1 cellular context compared by ENCODE assay signal in genomic region chr6:11364971-11365397, GRCh38.
TF ChIP-seq lines count a peak whose summit lies in the region.

No MANE protein-coding gene starts in this region.

TF ChIP-seq in GM12878, 131 proteins besides CTCF, POLR2A, EP300 and RAD21 (continued from another document):
- no peak for TF ChIP-seq SKIL (IDR thresholded peaks at IDR 0.05; ENCODE audit: low read depth, poor library complexity, severe bottlenecking)
- no peak for TF ChIP-seq FOXK2 (IDR thresholded peaks at IDR 0.05)
- no peak for TF ChIP-seq EZH2 (IDR thresholded peaks at IDR 0.05; ENCODE audit: borderline replicate concordance, control insufficient read depth, low read depth, low read length)
- TF ChIP-seq ZBTB40 (IDR thresholded peaks at IDR 0.05; ENCODE audit: borderline replicate concordance): no peak
- TF ChIP-seq STAT3 (IDR thresholded peaks at IDR 0.05; ENCODE audit: low read depth, low read length): no peak
- no peak for TF ChIP-seq KDM1A (IDR thresholded peaks at IDR 0.05; ENCODE audit: borderline replicate concordance)
